Comparison of ENCODE assay signal across 16 cellular contexts in genomic region chr12:108419949-108420348, GRCh38.
DNase-seq lines count a peak whose midpoint lies in the region; ATAC-seq, FAIRE-seq and TF ChIP-seq lines count a peak whose summit lies in the region.
"Had no signal": no experiment of that assay in that cellular context is flagged by ENCODE, and none has a peak within 500 bp of the region (broad histone marks: within the 10 kb centered on the region; RNA-seq: fewer than 3 reads in every experiment).

No MANE protein-coding gene starts in this region.

- H4K20me1 ChIP-seq in GM12878 (ENCODE audit: control insufficient read depth, insufficient read depth) (no peaks in the 10 kb centered on the region), smooth muscle cell (ENCODE audit: low read depth) (no peaks in the 10 kb centered on the region)

- H3K27ac ChIP-seq in GM12878 (ENCODE audit: control insufficient read depth, insufficient read depth): no peak overlapping the region
- H3K27ac ChIP-seq in smooth muscle cell (ENCODE audit: low read depth): no peak overlapping the region

- H3K27me3 ChIP-seq in GM12878 (replicated peaks in 1 of 2; ENCODE audit: control insufficient read depth in 2 of 2, insufficient read depth in 2 of 2, low read length in 1 of 2) (no peaks in the 10 kb centered on the region; a peak in 2 of 4 replicates), smooth muscle cell (ENCODE audit: low read depth) (no peaks in the 10 kb centered on the region)

- TF ChIP-seq CTCF in GM12878 (IDR thresholded peaks at IDR 0.05 in 2 of 3, conservative IDR thresholded peaks at IDR 0.05 in 1 of 3; ENCODE audit: control insufficient read depth in 2 of 3, extremely low read depth in 1 of 3, insufficient read depth in 1 of 3, low read depth in 3 of 3, low read length in 3 of 3): no peak
- no peak for TF ChIP-seq CTCF in smooth muscle cell (IDR thresholded peaks at IDR 0.05; ENCODE audit: borderline replicate concordance, insufficient read depth, poor library complexity, severe bottlenecking)

- SMC1A ChIA-PET in GM12878 (lab: Charles Lee; ENCODE audit: uncharacterized antibody, unreplicated experiment): interaction anchor here (0.8 kb wide), 1 partner anchor 43 kb away, joined by 3 read pairs; no protein-coding TSS in a partner anchor

- POLR2A ChIA-PET in GM12878 (lab: Charles Lee): no interaction called here

- in situ Hi-C loops in GM12878 (cut with MboI): loop anchor here (25.0 kb wide), 1 partner anchor 1283 kb away; no protein-coding TSS in a partner anchor

- CTCF ChIA-PET in GM12878 (lab: Yijun Ruan, JAX): no interaction called here

- TF ChIP-seq POLR2A in GM12878 (IDR thresholded peaks at IDR 0.05; ENCODE audit: low read depth, low read length): no peak

- TF ChIP-seq RAD21 in GM12878 (IDR thresholded peaks at IDR 0.05; ENCODE audit: insufficient read depth, low read depth, low read length): no peak

- FAIRE-seq in GM12878 (lab: Jason Lieb, UNC): no peak

- H3K36me3 ChIP-seq in GM12878 (ENCODE audit: control insufficient read depth in 2 of 2, insufficient read depth in 2 of 2, low read length in 1 of 2) (no peaks in the 10 kb centered on the region), smooth muscle cell (ENCODE audit: low read depth) (no peaks in the 10 kb centered on the region)

- H2AFZ ChIP-seq in GM12878 (ENCODE audit: control insufficient read depth, low read depth, low read length): no peak overlapping the region
- peak overlapping the region; percentile 17 for H2AFZ ChIP-seq in smooth muscle cell (ENCODE audit: low read depth)

- H3F3A ChIP-seq in smooth muscle cell (ENCODE audit: low read depth): no peaks in the 10 kb centered on the region

- intact Hi-C loops in GM12878 (cut with micrococcal nuclease; ENCODE audit: unreplicated experiment): no loop called here

- H3K79me2 ChIP-seq in GM12878 (ENCODE audit: control insufficient read depth, insufficient read depth, low read length) (no peaks in the 10 kb centered on the region), smooth muscle cell (ENCODE audit: low read depth) (no peaks in the 10 kb centered on the region)

- DNase-seq in NCI-H2171 treated with DMSO at 0.1 percent for 48 hours (lab: John Stamatoyannopoulos, UW) (peak; percentile 32), NCI-H2171 (lab: John Stamatoyannopoulos, UW) (no peak), LoVo (ENCODE audit: low spot score) (peak; percentile 7), GM12878 (ENCODE audit: low read depth, low spot score) (no peak), smooth muscle cell (lab: John Stamatoyannopoulos, UW; ENCODE audit: unreplicated experiment) (no peak), NCI-H2196 (lab: John Stamatoyannopoulos, UW; ENCODE audit: unreplicated experiment) (no peak)
- no peak for DNase-seq in effector CD8-positive, alpha-beta T cell (lab: John Stamatoyannopoulos, UW)
- DNase-seq: 8988T, C1 segment of cervical spinal cord, DMS153, Kasumi-1, NCI-H1417, NCI-H1930, NCI-H524 treated with DMSO at 0.1 percent for 48 hours, T-cell had no signal

- no peak for TF ChIP-seq EP300 in GM12878 (IDR thresholded peaks at IDR 0.05; ENCODE audit: borderline replicate concordance in 1 of 2, control insufficient read depth in 1 of 2, low read depth in 2 of 2, low read length in 2 of 2)

- H3K4me3 ChIP-seq in GM12878 (no peak overlapping the region), smooth muscle cell (no peak overlapping the region)

- RAD21 ChIA-PET in GM12878 (lab: Charles Lee; ENCODE audit: unreplicated experiment): no interaction called here

- H3K4me2 ChIP-seq in GM12878 (ENCODE audit: control insufficient read depth, insufficient read depth) (no peak overlapping the region), smooth muscle cell (no peak overlapping the region)

- H3K9me3 ChIP-seq in GM12878 (replicated peaks; ENCODE audit: control insufficient read depth, insufficient read depth, low read length) (no peaks in the 10 kb centered on the region), smooth muscle cell (replicated peaks; ENCODE audit: low read depth) (no peaks in the 10 kb centered on the region)

- H3K9ac ChIP-seq in GM12878 (ENCODE audit: control insufficient read depth, insufficient read depth, low read length) (no peak overlapping the region), smooth muscle cell (ENCODE audit: low read depth) (no peak overlapping the region)

- 43% methylated on average over 2 of the region's 2 CpGs for WGBS in GM12878 (ENCODE audit: insufficient coverage, insufficient replicate concordance, low lambda C conversion rate, missing lambda C conversion rate)
- WGBS in smooth muscle cell (ENCODE audit: low lambda C conversion rate): 51% methylated on average over 2 of the region's 2 CpGs

- ATAC-seq in GM12878 (no peak), HG02678 (IDR thresholded peaks at IDR 0.05; ENCODE audit: unreplicated experiment) (no peak)
- ATAC-seq: T-cell had no signal

- no TSS peak for BruUV-seq in GM12878 (replicated peaks; lab: Mats Ljungman, UMichigan)

- H3K4me1 ChIP-seq in GM12878 (ENCODE audit: control insufficient read depth, insufficient read depth, low read length) (no peaks in the 10 kb centered on the region), smooth muscle cell (ENCODE audit: low read depth) (no peaks in the 10 kb centered on the region)

TF ChIP-seq in GM12878, 131 proteins besides CTCF, POLR2A, EP300 and RAD21:
- TF ChIP-seq, protein P1, sequence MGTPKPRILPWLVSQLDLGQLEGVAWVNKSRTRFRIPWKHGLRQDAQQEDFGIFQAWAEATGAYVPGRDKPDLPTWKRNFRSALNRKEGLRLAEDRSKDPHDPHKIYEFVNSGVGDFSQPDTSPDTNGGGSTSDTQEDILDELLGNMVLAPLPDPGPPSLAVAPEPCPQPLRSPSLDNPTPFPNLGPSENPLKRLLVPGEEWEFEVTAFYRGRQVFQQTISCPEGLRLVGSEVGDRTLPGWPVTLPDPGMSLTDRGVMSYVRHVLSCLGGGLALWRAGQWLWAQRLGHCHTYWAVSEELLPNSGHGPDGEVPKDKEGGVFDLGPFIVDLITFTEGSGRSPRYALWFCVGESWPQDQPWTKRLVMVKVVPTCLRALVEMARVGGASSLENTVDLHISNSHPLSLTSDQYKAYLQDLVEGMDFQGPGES (IDR thresholded peaks at IDR 0.05): no peak
- TF ChIP-seq BACH1 (IDR thresholded peaks at IDR 0.05; ENCODE audit: borderline replicate concordance): peak; percentile 77; the same call in 1 of the 2 replicates
- no peak for TF ChIP-seq MYB (IDR thresholded peaks at IDR 0.05; ENCODE audit: borderline replicate concordance, low read depth, low read length)
- no peak for TF ChIP-seq NBN (IDR thresholded peaks at IDR 0.05)
- no peak for TF ChIP-seq SUPT20H (IDR thresholded peaks at IDR 0.05; ENCODE audit: borderline replicate concordance, control insufficient read depth, low read depth, low read length)

Comparison
In these comparisons a context has a peak if more than half of its experiments do, and no peak if none do; other contexts are left out.
1. DNase-seq: peak in NCI-H2171 treated with DMSO at 0.1 percent for 48 hours (single experiment) and LoVo (single experiment); none in NCI-H2171 (single experiment), GM12878 (single experiment), smooth muscle cell (single experiment), effector CD8-positive, alpha-beta T cell (single experiment) and NCI-H2196 (single experiment).